29 cellular contexts compared by ENCODE assay signal in the genomic region with DNA sequence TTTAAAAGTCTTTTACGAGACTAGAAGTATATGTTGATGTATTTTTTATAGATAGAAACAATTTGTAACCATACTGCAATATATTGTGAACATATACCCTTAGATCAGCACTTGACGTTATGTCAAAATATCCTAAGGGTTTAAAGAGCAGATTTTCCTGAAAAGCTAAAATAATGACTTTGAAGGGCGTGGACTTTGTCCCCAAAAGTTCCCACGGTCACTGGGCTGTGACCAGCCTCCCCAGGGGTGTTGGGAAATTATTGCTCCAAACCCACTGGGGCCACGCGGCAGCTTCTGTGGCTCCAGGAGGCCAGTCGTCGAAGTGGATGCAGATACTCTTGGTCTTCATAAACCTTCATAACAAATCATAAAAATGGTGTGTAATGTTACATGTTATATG.
"Had no signal": no experiment of that assay in that cellular context is flagged by ENCODE, and none has a peak within 500 bp of the region (broad histone marks: within the 10 kb centered on the region; RNA-seq: fewer than 3 reads in every experiment).

No MANE protein-coding gene starts in this region.

- H3K4me3 ChIP-seq: esophagus squamous epithelium, gastroesophageal sphincter had no signal

- H3K27me3 Mint-ChIP-seq: activated CD4-positive, alpha-beta memory T cell treated with anti-CD3 and anti-CD28 coated beads, Interleukin-2, amount 10 ng/mL, durations not matched to agents 7 days and 5 days; activated CD4-positive, alpha-beta T cell treated with anti-CD3 and anti-CD28 coated beads, Interleukin-2, amount 10 ng/mL, durations not matched to agents 7 days and 5 days; activated naive CD8-positive, alpha-beta T cell; activated T-helper 17 cell treated with anti-CD3 and anti-CD28 coated beads, Interleukin-2, amount 50 U/mL, for 72 hours; effector memory CD8-positive, alpha-beta T cell had no signal

- H3K9me3 ChIP-seq: esophagus squamous epithelium, gastroesophageal sphincter had no signal

- FAIRE-seq: astrocyte, bronchial epithelial cell, colon, endothelial cell of umbilical vein had no signal

- H3K27ac Mint-ChIP-seq: activated CD4-positive, alpha-beta memory T cell treated with anti-CD3 and anti-CD28 coated beads, Interleukin-2, amount 10 ng/mL, durations not matched to agents 7 days and 5 days; activated CD4-positive, alpha-beta T cell treated with anti-CD3 and anti-CD28 coated beads, Interleukin-2, amount 10 ng/mL, durations not matched to agents 7 days and 5 days; activated naive CD8-positive, alpha-beta T cell; activated T-helper 17 cell treated with anti-CD3 and anti-CD28 coated beads, Interleukin-2, amount 50 U/mL, for 72 hours; effector memory CD8-positive, alpha-beta T cell had no signal

- H3K27ac ChIP-seq: brain microvascular endothelial cell, epithelial cell of prostate, esophagus squamous epithelium, gastroesophageal sphincter had no signal

- H3K4me3 Mint-ChIP-seq: activated CD4-positive, alpha-beta memory T cell treated with anti-CD3 and anti-CD28 coated beads, Interleukin-2, amount 10 ng/mL, durations not matched to agents 7 days and 5 days; activated CD4-positive, alpha-beta T cell treated with anti-CD3 and anti-CD28 coated beads, Interleukin-2, amount 10 ng/mL, durations not matched to agents 7 days and 5 days; activated naive CD8-positive, alpha-beta T cell; activated T-cell treated with anti-CD3 and anti-CD28 coated beads, Interleukin-2, amount 50 U/mL, for 4 hours; activated T-helper 17 cell treated with anti-CD3 and anti-CD28 coated beads, Interleukin-2, amount 50 U/mL, for 72 hours; effector memory CD8-positive, alpha-beta T cell had no signal

- H3K9me3 Mint-ChIP-seq: activated CD4-positive, alpha-beta memory T cell treated with anti-CD3 and anti-CD28 coated beads, Interleukin-2, amount 10 ng/mL, durations not matched to agents 7 days and 5 days; activated CD4-positive, alpha-beta T cell treated with anti-CD3 and anti-CD28 coated beads, Interleukin-2, amount 10 ng/mL, durations not matched to agents 7 days and 5 days; activated T-cell treated with anti-CD3 and anti-CD28 coated beads, Interleukin-2, amount 50 U/mL, for 4 hours; activated T-helper 17 cell treated with anti-CD3 and anti-CD28 coated beads, Interleukin-2, amount 50 U/mL, for 72 hours; effector memory CD8-positive, alpha-beta T cell had no signal

- H3K27me3 ChIP-seq: brain microvascular endothelial cell, esophagus squamous epithelium, gastroesophageal sphincter had no signal

- DNase-seq: activated CD4-positive, alpha-beta memory T cell treated with anti-CD3 and anti-CD28 coated beads, Interleukin-2, amount 10 ng/mL, durations not matched to agents 7 days and 5 days; activated CD4-positive, alpha-beta T cell treated with anti-CD3 and anti-CD28 coated beads for 1 hour; activated CD4-positive, alpha-beta T cell treated with anti-CD3 and anti-CD28 coated beads for 4 hours; activated CD4-positive, alpha-beta T cell treated with anti-CD3 and anti-CD28 coated beads, Interleukin-2, amount 10 ng/mL, durations not matched to agents 7 days and 5 days; activated CD4-positive, alpha-beta T cell treated with anti-CD3 and anti-CD28 coated beads, Interleukin-2, amount 50 U/mL, for 4 hours; activated effector memory CD4-positive, alpha-beta T cell treated with Interleukin-2 at 50 U/mL for 16 hours; activated gamma-delta T cell treated with Interleukin-2 at 50 U/mL for 16 hours; activated naive CD4-positive, alpha-beta T cell treated with anti-CD3 and anti-CD28 coated beads, Interleukin-2, amount 50 U/mL, for 16 hours; activated naive CD4-positive, alpha-beta T cell treated with Interleukin-2 at 50 U/mL for 16 hours; activated T-cell treated with anti-CD3 and anti-CD28 coated beads, Interleukin-2, amount 50 U/mL, for 4 hours; amniotic stem cell; anterior cingulate cortex; brain microvascular endothelial cell; caudate nucleus; cortex of kidney; dermis blood vessel endothelial cell; effector CD4-positive, alpha-beta T cell; effector memory CD8-positive, alpha-beta T cell; esophagus squamous epithelium; foreskin melanocyte; T-helper 2 cell had no signal

- ATAC-seq: activated T-cell treated with anti-CD3 and anti-CD28 coated beads, Interleukin-2, amount 50 U/mL, for 4 hours; activated T-helper 17 cell treated with anti-CD3 and anti-CD28 coated beads, Interleukin-2, amount 50 U/mL, for 72 hours; effector memory CD8-positive, alpha-beta T cell; gastroesophageal sphincter had no signal

- H3K4me1 ChIP-seq: esophagus squamous epithelium, gastroesophageal sphincter had no signal
